In genomic region chr12:118307069-118307954, GRCh38 we compare ENCODE assay signal across 8 cellular contexts.
DNase-seq lines count a peak whose midpoint lies in the region; ATAC-seq and TF ChIP-seq lines count a peak whose summit lies in the region.

No MANE protein-coding gene starts in this region.

- H3K4me3 ChIP-seq in HFF-Myc (replicated peaks; ENCODE audit: low read depth, low read length): peak overlapping the region; percentile 32
- peak overlapping the region; percentile 11 to 25; a peak in 3 of 4 replicates for H3K4me3 ChIP-seq in Panc1 (ENCODE audit: low read depth in 2 of 2, low read length in 2 of 2)
- H3K4me3 ChIP-seq in breast epithelium: peak overlapping the region in 2 of 3 donors; percentile 21 to 48

- peak overlapping the region; percentile 63 for H3K4me3 Mint-ChIP-seq in natural killer cell

- H3K27me3 Mint-ChIP-seq in natural killer cell (ENCODE audit: low read depth in 2 of 2): no peaks in the 10 kb centered on the region

- H3K4me1 Mint-ChIP-seq in natural killer cell: peaks cover 50 to 52% of the 10 kb centered on the region in 2 donors

- intact Hi-C loops in Panc1 (cut with micrococcal nuclease; ENCODE audit: unreplicated experiment) (no loop called here), breast epithelium (cut with DNase I; ENCODE audit: low total_unique reads) (no loop called here), natural killer cell (cut with micrococcal nuclease) (loop anchor here (5.0 kb wide), 1 partner anchor 50 kb away; no protein-coding TSS in a partner anchor)

- in situ Hi-C loops in Panc1 (cut with HindIII; ENCODE audit: low pct_unique_long_range_greater_than_20kb, low sequenced_read_pairs): no loop called here

- TF ChIP-seq CTCF in HFF-Myc (IDR thresholded peaks at IDR 0.05; ENCODE audit: low read depth, low read length, missing control alignments) (no peak), Panc1 (IDR thresholded peaks at IDR 0.05) (no peak), breast epithelium (IDR thresholded peaks at IDR 0.05) (no peak), natural killer cell (IDR thresholded peaks at IDR 0.05) (no peak)

- peak; percentile 80 for DNase-seq in Daoy (ENCODE audit: low read depth)
- DNase-seq in HFF-Myc (ENCODE audit: extremely low read depth, low read depth): peak; percentile 70
- DNase-seq in Panc1 (ENCODE audit: low read depth, low spot score): no peak
- DNase-seq in breast epithelium (ENCODE audit: low spot score in 2 of 2): no peak
- no peak for DNase-seq in natural killer cell
- DNase-seq in NCI-H82 treated with DMSO at 0.1 percent for 48 hours (lab: John Stamatoyannopoulos, UW; ENCODE audit: unreplicated experiment): no peak

- H3K36me3 Mint-ChIP-seq in natural killer cell: no peaks in the 10 kb centered on the region

- H3K36me3 ChIP-seq in Panc1 (ENCODE audit: control insufficient read depth, insufficient read depth, low read length) (no peaks in the 10 kb centered on the region), breast epithelium (no peaks in the 10 kb centered on the region)

- no peaks in the 10 kb centered on the region for H3K9me3 Mint-ChIP-seq in natural killer cell

- peak; percentile 85 for ATAC-seq in Panc1
- ATAC-seq in natural killer cell: peak; percentile 58 to 80 (median 68)
- ATAC-seq in HG02763 (IDR thresholded peaks at IDR 0.05; ENCODE audit: unreplicated experiment): no peak
- ATAC-seq in GM18858 (IDR thresholded peaks at IDR 0.05; ENCODE audit: unreplicated experiment): no peak

- POLR2A ChIA-PET in Panc1 (lab: Charles Lee): interaction anchor here (0.8 kb wide), 1 partner anchor 192 kb away, joined by 5 read pairs; no protein-coding TSS in a partner anchor

- no TSS peak for BruUV-seq in Panc1 (replicated peaks; lab: Mats Ljungman, UMichigan)

- CTCF ChIA-PET in Panc1 (lab: Charles Lee): no interaction called here

- H3K27ac Mint-ChIP-seq in natural killer cell: peak overlapping the region; percentile 48 to 83

- no peak for TF ChIP-seq POLR2A in breast epithelium (IDR thresholded peaks at IDR 0.05)

- H3K27ac ChIP-seq in Panc1 (ENCODE audit: low read length) (peak overlapping the region; percentile 52), breast epithelium (peak overlapping the region; percentile 54 to 72)

- H3K27me3 ChIP-seq in Panc1 (ENCODE audit: control insufficient read depth, insufficient read depth, low read length): no peaks in the 10 kb centered on the region
- no peaks in the 10 kb centered on the region for H3K27me3 ChIP-seq in breast epithelium

- H3K9me3 ChIP-seq in Panc1 (ENCODE audit: control insufficient read depth, insufficient read depth, low read depth, low read length): no peaks in the 10 kb centered on the region
- H3K9me3 ChIP-seq in breast epithelium: no peaks in the 10 kb centered on the region

- H3K4me1 ChIP-seq in Panc1 (ENCODE audit: control insufficient read depth, insufficient read depth, low read length) (peaks cover 11% of the 10 kb centered on the region), breast epithelium (peaks cover 0 to 10% of the 10 kb centered on the region in 2 donors)

Comparison
In these comparisons a context has a peak if more than half of its experiments do, and no peak if none do; other contexts are left out.
1. DNase-seq: peak in Daoy (single experiment) and HFF-Myc (single experiment); none in Panc1 (single experiment), breast epithelium (0 of 2), natural killer cell (single experiment) and NCI-H82 treated with DMSO at 0.1 percent for 48 hours (single experiment).
2. ATAC-seq: peak in Panc1 (single experiment) and natural killer cell (3 of 3); none in HG02763 (single experiment) and GM18858 (single experiment).
3. Peak in every context shown above with its lines, with median percentiles within 50 percentile points of each other: H3K4me3 ChIP-seq.